23 cellular contexts compared by ENCODE assay signal in the genomic region with DNA sequence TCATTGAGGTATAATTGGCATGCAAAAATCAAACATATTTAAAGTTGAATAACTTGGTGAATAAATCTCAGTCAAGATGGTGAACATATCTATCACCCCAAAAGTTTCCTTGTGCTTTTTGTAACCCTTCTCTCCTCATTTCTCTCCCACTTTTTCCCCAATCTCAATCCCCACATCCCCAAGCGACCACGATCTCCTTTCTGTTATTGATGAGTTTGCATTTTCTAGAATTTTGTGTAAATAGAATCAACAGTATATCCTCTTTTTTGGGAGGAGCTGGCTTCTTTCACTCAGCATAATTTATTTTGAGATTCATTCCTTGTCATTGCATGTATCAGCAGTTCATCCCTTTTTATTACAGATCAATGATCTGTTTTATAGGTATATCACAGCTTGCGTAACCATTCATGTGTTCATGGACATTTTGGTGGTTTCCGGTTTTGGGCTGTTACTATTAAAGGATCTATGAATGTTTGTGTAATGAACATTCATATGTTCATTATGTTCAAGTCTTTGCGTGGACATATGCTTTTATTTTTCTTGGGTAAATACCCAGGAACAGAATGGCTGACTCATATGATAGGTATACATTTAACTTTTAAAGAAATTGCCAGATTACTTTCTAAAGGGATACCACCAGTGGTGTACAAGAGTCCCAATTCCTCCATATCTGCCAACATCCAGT.
DNase-seq lines count a peak whose midpoint lies in the region; ATAC-seq, FAIRE-seq and TF ChIP-seq lines count a peak whose summit lies in the region.
"Had no signal": no experiment of that assay in that cellular context is flagged by ENCODE, and none has a peak within 500 bp of the region (broad histone marks: within the 10 kb centered on the region; RNA-seq: fewer than 3 reads in every experiment).

No MANE protein-coding gene starts in this region.

- H3K4me1 ChIP-seq in endothelial cell of umbilical vein (ENCODE audit: control insufficient read depth, extremely low read depth, insufficient read depth, low read length) (peaks cover 28% of the 10 kb centered on the region), prostate gland (replicated peaks) (no peaks in the 10 kb centered on the region)

- TF ChIP-seq CTCF in RWPE1 (conservative IDR thresholded peaks at IDR 0.05; ENCODE audit: low read depth) = no peak
- TF ChIP-seq CTCF in endothelial cell of umbilical vein (IDR thresholded peaks at IDR 0.05; ENCODE audit: extremely low read depth in 1 of 2, insufficient read depth in 1 of 2, low read depth in 1 of 2, low read length in 2 of 2) = no peak
- TF ChIP-seq CTCF in osteocyte (IDR thresholded peaks at IDR 0.05) = no peak
- no peak for TF ChIP-seq CTCF in prostate gland (IDR thresholded peaks at IDR 0.05)

- dilution Hi-C loops in endothelial cell of umbilical vein (cut with MboI; ENCODE audit: extremely low pct_ligation_motif_present, low sequenced_read_pairs) = no loop called here

- peak; percentile 83 for FAIRE-seq in endothelial cell of umbilical vein (lab: Jason Lieb, UNC)
- FAIRE-seq: urothelium cell line had no signal

- H3K9me1 ChIP-seq in endothelial cell of umbilical vein (replicated peaks; ENCODE audit: control insufficient read depth, extremely low read depth, insufficient read depth, low read length) = no peaks in the 10 kb centered on the region

- H4K20me1 ChIP-seq in endothelial cell of umbilical vein (replicated peaks; ENCODE audit: control insufficient read depth, extremely low read depth, insufficient read depth, low read length) = no peaks in the 10 kb centered on the region

- peaks cover 3% of the 10 kb centered on the region for H3K36me3 Mint-ChIP-seq in osteocyte (ENCODE audit: unreplicated experiment)
- peaks cover 0 to 8% of the 10 kb centered on the region in 2 donors for H3K36me3 Mint-ChIP-seq in activated naive CD4-positive, alpha-beta T cell treated with anti-CD3 and anti-CD28 coated beads, Interleukin-2, amount 50 U/mL, for 72 hours

- CTCF ChIA-PET in RWPE1 (lab: Yijun Ruan, JAX) (no interaction called here), endothelial cell of umbilical vein (lab: Charles Lee) (interaction anchor here (1.5 kb wide), 1 partner anchor 55 kb away, joined by 5 read pairs; no protein-coding TSS in a partner anchor)

- 81% methylated on average over 5 of the region's 5 CpGs for WGBS in prostate gland

- no peak for ATAC-seq in activated naive CD4-positive, alpha-beta T cell treated with anti-CD3 and anti-CD28 coated beads, Interleukin-2, amount 50 U/mL, for 72 hours
- ATAC-seq in left ventricle myocardium superior = no peak

- POLR2A ChIA-PET in RWPE1 (lab: Yijun Ruan, JAX; ENCODE audit: low non-redundant PET) (no interaction called here), endothelial cell of umbilical vein (lab: Charles Lee) (no interaction called here)

- peak overlapping the region; percentile 55 for H3K4me2 ChIP-seq in endothelial cell of umbilical vein (ENCODE audit: insufficient read depth, low read length)

- H3K4me3 Mint-ChIP-seq in osteocyte (ENCODE audit: unreplicated experiment) = no peak overlapping the region
- H3K4me3 Mint-ChIP-seq: B cell had no signal

- H3K36me3 ChIP-seq in endothelial cell of umbilical vein (ENCODE audit: control insufficient read depth in 2 of 2, extremely low read depth in 1 of 2, insufficient read depth in 2 of 2, low read length in 2 of 2) (no peaks in the 10 kb centered on the region), prostate gland (no peaks in the 10 kb centered on the region)
- H3K36me3 ChIP-seq: ovary had no signal

- H3K9ac ChIP-seq in endothelial cell of umbilical vein (replicated peaks; ENCODE audit: extremely low read depth, insufficient read depth, low read length) = no peak overlapping the region

- H3K27me3 ChIP-seq in endothelial cell of umbilical vein (ENCODE audit: control insufficient read depth in 2 of 2, insufficient read depth in 2 of 2, low read length in 2 of 2) (no peaks in the 10 kb centered on the region), prostate gland (replicated peaks; ENCODE audit: insufficient read depth) (no peaks in the 10 kb centered on the region)
- H3K27me3 ChIP-seq: ovary had no signal

- no peak overlapping the region for H2AFZ ChIP-seq in endothelial cell of umbilical vein (ENCODE audit: low read depth, low read length)

- H3K4me3 ChIP-seq in endothelial cell of umbilical vein (replicated peaks in 1 of 3; ENCODE audit: insufficient read depth in 1 of 3, low read depth in 1 of 3, low read length in 3 of 3) (no peak overlapping the region), prostate gland (no peak overlapping the region)
- H3K4me3 ChIP-seq: coronary artery, lung, ovary had no signal

- no peaks in the 10 kb centered on the region for H3K27me3 Mint-ChIP-seq in osteocyte (ENCODE audit: unreplicated experiment)

- peak; percentile 77 for DNase-seq in ELR (ENCODE audit: low read depth)
- DNase-seq in RWPE1 (ENCODE audit: low spot score) = peak; percentile 53
- peak; percentile 55 for DNase-seq in endothelial cell of umbilical vein (ENCODE audit: low read depth, low spot score)
- no peak for DNase-seq in osteocyte (ENCODE audit: extremely low spot score, unreplicated experiment)
- no peak for DNase-seq in activated naive CD4-positive, alpha-beta T cell treated with anti-CD3 and anti-CD28 coated beads, Interleukin-2, amount 50 U/mL, for 72 hours (ENCODE audit: low spot score in 2 of 2)
- no peak for DNase-seq in CD1c-positive myeloid dendritic cell (ENCODE audit: extremely low spot score)
- no peak for DNase-seq in prostate gland (ENCODE audit: low spot score)
- no peak for DNase-seq in left ventricle myocardium superior
- DNase-seq: activated CD4-positive, alpha-beta T cell treated with anti-CD3 and anti-CD28 coated beads for 4 hours; activated effector memory CD4-positive, alpha-beta T cell treated with anti-CD3 and anti-CD28 coated beads, Interleukin-2, amount 50 U/mL, for 16 hours; anterior cingulate cortex; islet precursor cell; MM.1S; NCI-H187; NCI-H446; ovary; RPMI8226; stimulated activated CD4-positive, alpha-beta T cell treated with anti-CD3 and anti-CD28 coated beads, Interleukin-4, amount 100 ng/mL, for 1 hour; SW 1271 had no signal

- TF ChIP-seq POLR2A in endothelial cell of umbilical vein (IDR thresholded peaks at IDR 0.05; ENCODE audit: low read depth, low read length) (no peak), prostate gland (IDR thresholded peaks at IDR 0.05) (no peak)

- peak overlapping the region; percentile 6 for H3K27ac Mint-ChIP-seq in osteocyte (ENCODE audit: unreplicated experiment)
- H3K27ac Mint-ChIP-seq in activated naive CD4-positive, alpha-beta T cell treated with anti-CD3 and anti-CD28 coated beads, Interleukin-2, amount 50 U/mL, for 72 hours = no peak overlapping the region
- H3K27ac Mint-ChIP-seq: B cell had no signal

- peaks cover 8% of the 10 kb centered on the region for H3K9me3 Mint-ChIP-seq in osteocyte (ENCODE audit: unreplicated experiment)
- H3K9me3 Mint-ChIP-seq in activated naive CD4-positive, alpha-beta T cell treated with anti-CD3 and anti-CD28 coated beads, Interleukin-2, amount 50 U/mL, for 72 hours = peaks cover 2 to 9% of the 10 kb centered on the region in 2 donors

- intact Hi-C loops in endothelial cell of umbilical vein (cut with micrococcal nuclease) (loop anchor here (2.0 kb wide), 1 partner anchor 46 kb away; no protein-coding TSS in a partner anchor), prostate gland (cut with DNase I) (no loop called here), left ventricle myocardium superior (cut with micrococcal nuclease) (no loop called here)

- H3K27ac ChIP-seq in RWPE1 (peak overlapping the region; percentile 62; the same call in 1 of the 2 replicates), endothelial cell of umbilical vein (ENCODE audit: insufficient read depth, low read depth, low read length) (peak overlapping the region; percentile 53), prostate gland (no peak overlapping the region)
- H3K27ac ChIP-seq: coronary artery, ovary had no signal

- H3K9me3 ChIP-seq in endothelial cell of umbilical vein (replicated peaks; ENCODE audit: control insufficient read depth, insufficient read depth, low read length) (no peaks in the 10 kb centered on the region), prostate gland (no peaks in the 10 kb centered on the region)
- H3K9me3 ChIP-seq: ovary had no signal

- H3K4me1 Mint-ChIP-seq in osteocyte (ENCODE audit: unreplicated experiment) = peaks cover 16% of the 10 kb centered on the region
- H3K4me1 Mint-ChIP-seq: B cell had no signal

- no peaks in the 10 kb centered on the region for H3K79me2 ChIP-seq in endothelial cell of umbilical vein (ENCODE audit: control insufficient read depth, insufficient read depth, low read length)

- no TSS peak for BruUV-seq in endothelial cell of umbilical vein (replicated peaks; lab: Mats Ljungman, UMichigan)

TF ChIP-seq in endothelial cell of umbilical vein, 7 proteins besides CTCF, POLR2A, EP300 and RAD21:
- TF ChIP-seq JUN (IDR thresholded peaks at IDR 0.05; ENCODE audit: borderline replicate concordance, insufficient read depth, insufficient read length, low read depth) (peak; percentile 26), FOS (IDR thresholded peaks at IDR 0.05; ENCODE audit: borderline replicate concordance, insufficient read depth, low read length) (peak; percentile 72), GATA2 (IDR thresholded peaks at IDR 0.05; ENCODE audit: insufficient read depth, insufficient read length, low read depth, low read length) (no peak)

Comparison
In these comparisons a context has a peak if more than half of its experiments do, and no peak if none do; other contexts are left out.
1. DNase-seq: peak in ELR (single experiment), RWPE1 (single experiment) and endothelial cell of umbilical vein (single experiment); none in osteocyte (single experiment), activated naive CD4-positive, alpha-beta T cell treated with anti-CD3 and anti-CD28 coated beads, Interleukin-2, amount 50 U/mL, for 72 hours (0 of 2), CD1c-positive myeloid dendritic cell (single experiment), prostate gland (single experiment) and left ventricle myocardium superior (single experiment).
2. H3K27ac ChIP-seq: peak in RWPE1 (single experiment) and endothelial cell of umbilical vein (single experiment); none in prostate gland (0 of 2).